20 cellular contexts compared by ENCODE assay signal in genomic region chr5:55154893-55155292, GRCh38. TPM values are rescaled to one million over a fixed set of nuclear protein-coding genes. Genes with fewer than 3 reads are reported as not detected.
DNase-seq lines count a peak whose midpoint lies in the region; ATAC-seq and TF ChIP-seq lines count a peak whose summit lies in the region.
"Had no signal": no experiment of that assay in that cellular context is flagged by ENCODE, and none has a peak within 500 bp of the region (broad histone marks: within the 10 kb centered on the region; RNA-seq: fewer than 3 reads in every experiment).

No MANE protein-coding gene starts in this region.

- H3K27ac ChIP-seq in HCT116 (ENCODE audit: low read depth, low read length) = no peak overlapping the region
- H3K27ac ChIP-seq: gastroesophageal sphincter, PC-9, VCaP had no signal

- H3K9me3 ChIP-seq in HCT116 (ENCODE audit: control insufficient read depth in 1 of 2, insufficient read depth in 1 of 2, low read depth in 1 of 2, low read length in 2 of 2) = no peaks in the 10 kb centered on the region
- H3K9me3 ChIP-seq: gastroesophageal sphincter had no signal

- H3K4me3 ChIP-seq in HCT116 (replicated peaks in 1 of 2; ENCODE audit: low read depth in 1 of 2, low read length in 2 of 2) (no peak overlapping the region), astrocyte of the spinal cord (ENCODE audit: low read depth, low read length) (no peak overlapping the region)
- H3K4me3 ChIP-seq: gastroesophageal sphincter, PC-9 had no signal

- no peak for TF ChIP-seq CTCF in HCT116 (IDR thresholded peaks at IDR 0.05 in 2 of 3, conservative IDR thresholded peaks at IDR 0.05 in 1 of 3; ENCODE audit: borderline replicate concordance in 1 of 3, insufficient read depth in 1 of 3, low read depth in 2 of 3, low read length in 2 of 3)
- TF ChIP-seq CTCF in astrocyte of the spinal cord (IDR thresholded peaks at IDR 0.05; ENCODE audit: low read depth, low read length) = no peak

- RAD21 ChIA-PET in HCT116 (lab: Charles Lee; ENCODE audit: low non-redundant PET in 1 of 2, low total read pairs in 2 of 2, uncharacterized antibody in 2 of 2, unreplicated experiment in 2 of 2) = no interaction called here

- POLR2A ChIA-PET in HCT116 (lab: Charles Lee) = no interaction called here

- no peaks in the 10 kb centered on the region for H4K20me1 ChIP-seq in HCT116 (ENCODE audit: insufficient read depth)

- H3K27me3 ChIP-seq in HCT116 (ENCODE audit: insufficient read depth, low read length) = no peaks in the 10 kb centered on the region

- in situ Hi-C loops in astrocyte of the spinal cord (cut with HindIII; ENCODE audit: low sequenced_read_pairs) = no loop called here

- intact Hi-C loops in HCT116 (cut with micrococcal nuclease) = no loop called here

- DNase-seq in A172 (ENCODE audit: low spot score) (peak; percentile 83), HCT116 (ENCODE audit: low read depth, low spot score) (no peak), astrocyte of the spinal cord (ENCODE audit: low read depth, low spot score) (peak; percentile 66), hepatic stellate cell (ENCODE audit: low spot score) (peak; percentile 46), RPMI8226 (no peak)
- no peak for DNase-seq in effector CD4-positive, alpha-beta T cell
- DNase-seq: 8988T; activated effector memory CD4-positive, alpha-beta T cell treated with anti-CD3 and anti-CD28 coated beads, Interleukin-2, amount 50 U/mL, for 16 hours; effector CD8-positive, alpha-beta T cell; GDM1; immature natural killer cell; NCI-H1694 treated with DMSO at 0.1 percent for 48 hours; NCI-H526; stimulated activated CD4-positive, alpha-beta T cell treated with anti-CD3 and anti-CD28 coated beads, Interleukin-12 subunit alpha, Interleukin-12 subunit beta, amount 100 ng/mL, for 4 hours had no signal

- H3K9ac ChIP-seq in HCT116 (ENCODE audit: low read length) = no peak overlapping the region

- no TSS peak for BruUV-seq in HCT116 (replicated peaks; lab: Mats Ljungman, UMichigan)

- H3K79me2 ChIP-seq in HCT116 (ENCODE audit: insufficient read depth, low read length) = no peaks in the 10 kb centered on the region

- TF ChIP-seq RAD21 in HCT116 (IDR thresholded peaks at IDR 0.05; ENCODE audit: low read depth) = no peak

- H2AFZ ChIP-seq in HCT116 (ENCODE audit: low read depth, low read length, poor library complexity, severe bottlenecking) = no peak overlapping the region
- H2AFZ ChIP-seq: PC-9 had no signal

- CTCF ChIA-PET in HCT116 (lab: Charles Lee) = no interaction called here

- ATAC-seq in HCT116 (no peak), GM21737 (IDR thresholded peaks at IDR 0.05; ENCODE audit: unreplicated experiment) (no peak), GM18909 (IDR thresholded peaks at IDR 0.05; ENCODE audit: poor library complexity, unreplicated experiment) (no peak)
- ATAC-seq: gastroesophageal sphincter had no signal

- no peaks in the 10 kb centered on the region for H3K9me2 ChIP-seq in HCT116 (ENCODE audit: insufficient read depth)

- H3K36me3 ChIP-seq in HCT116 (ENCODE audit: control insufficient read depth in 1 of 2, insufficient read depth in 2 of 2, low read length in 2 of 2) = no peaks in the 10 kb centered on the region
- H3K36me3 ChIP-seq: gastroesophageal sphincter had no signal

- H3K4me2 ChIP-seq in HCT116 (ENCODE audit: low read length) = peak overlapping the region; percentile 53
- H3K4me2 ChIP-seq: PC-9 had no signal

- no peak for TF ChIP-seq POLR2A in HCT116 (IDR thresholded peaks at IDR 0.05; ENCODE audit: borderline replicate concordance, extremely low read depth, insufficient read depth, insufficient read length)

- H3K4me1 ChIP-seq in HCT116 (ENCODE audit: control insufficient read depth in 1 of 2, insufficient read depth in 2 of 2, low read length in 2 of 2) = peaks cover 0 to 12% of the 10 kb centered on the region in 2 experiments; a peak in 2 of 4 replicates

TF ChIP-seq in HCT116, 20 proteins besides CTCF, POLR2A, EP300 and RAD21:
- no peak for TF ChIP-seq SRF (IDR thresholded peaks at IDR 0.05; ENCODE audit: low read depth)
- no peak for TF ChIP-seq ZNF274 (IDR thresholded peaks at IDR 0.05; ENCODE audit: low read depth, low read length)
- TF ChIP-seq FOSL1 (IDR thresholded peaks at IDR 0.05; ENCODE audit: low read depth) = no peak
- no peak for TF ChIP-seq MAX (IDR thresholded peaks at IDR 0.05)
- TF ChIP-seq POLR2AphosphoS5 (IDR thresholded peaks at IDR 0.05; ENCODE audit: low read depth, low read length) = no peak

RNA-seq across cellular contexts. Expression of gene GPX8, which starts 5.1 kb away (rescaled TPM):
- 112 and 132 TPM in 2 replicates for total RNA-seq in A172 (2014; rRNA removed; shearing (Covaris generic))
- total RNA-seq in HCT116 (2021; ENCODE audit: unreplicated experiment) = 36.5 TPM
- 10.8 and 18.1 TPM in 2 replicates for polyA plus RNA-seq in HCT116 (2012)
- polyA plus RNA-seq: immature natural killer cell had no signal

RNA-seq across cellular contexts. Expression of gene CDC20B, which starts 18.1 kb away (rescaled TPM):
- total RNA-seq in A172 (2014; rRNA removed; shearing (Covaris generic)) = 0.07 TPM in 1 of 2 replicates, not detected in the other
- total RNA-seq in HCT116 (2021; ENCODE audit: unreplicated experiment) = not detected
- 0.01 TPM in 1 of 2 replicates, not detected in the other for polyA plus RNA-seq in HCT116 (2012)
- total RNA-seq: gastroesophageal sphincter, osteocyte, PC-9 had no signal
- polyA plus RNA-seq: immature natural killer cell had no signal

RNA-seq across cellular contexts. Expression of gene GZMA, which starts 52.4 kb away (rescaled TPM):
- not detected in 2 replicates for total RNA-seq in A172 (2014; rRNA removed; shearing (Covaris generic))
- total RNA-seq in HCT116 (2021; ENCODE audit: unreplicated experiment) = not detected
- not detected in 2 replicates for polyA plus RNA-seq in HCT116 (2012)
- total RNA-seq: osteocyte, PC-9 had no signal

Comparison
In these comparisons a context has a peak if more than half of its experiments do, and no peak if none do; other contexts are left out.
1. DNase-seq: peak in A172 (single experiment), astrocyte of the spinal cord (single experiment) and hepatic stellate cell (single experiment); none in HCT116 (single experiment), effector CD4-positive, alpha-beta T cell (single experiment) and RPMI8226 (single experiment).